ENCODE assay signal across 10 cellular contexts in the genomic region with DNA sequence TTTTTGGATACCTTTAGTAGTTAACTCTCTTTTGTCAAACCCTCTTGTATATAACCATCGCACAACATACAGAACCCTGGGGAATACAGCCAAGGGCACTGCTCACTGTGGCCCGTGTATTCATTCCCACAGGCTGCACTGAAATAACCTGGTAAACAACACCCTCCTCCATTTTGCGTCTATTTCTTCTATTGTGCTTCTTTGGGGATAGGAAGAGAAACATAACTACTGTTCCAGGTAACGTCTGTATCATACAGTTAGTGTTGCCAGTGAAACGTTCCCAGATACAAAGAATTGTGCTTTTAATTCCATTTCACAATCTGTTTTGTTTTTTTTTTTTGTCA. TPM values are rescaled to one million over a fixed set of nuclear protein-coding genes. Genes with fewer than 3 reads are reported as not detected.
A peak's percentile ranks its signal among the peaks of the same experiment; 100 is the strongest.
DNase-seq lines count a peak whose midpoint lies in the region; ATAC-seq and TF ChIP-seq lines count a peak whose summit lies in the region.
"Had no signal": no experiment of that assay in that cellular context is flagged by ENCODE, and none has a peak within 500 bp of the region (broad histone marks: within the 10 kb centered on the region; RNA-seq: fewer than 3 reads in every experiment).

No MANE protein-coding gene starts in this region.

- H3K9me3 ChIP-seq in HUES6 (ENCODE audit: control insufficient read depth, insufficient read depth, low read depth, low read length), result no peaks in the 10 kb centered on the region
- no peaks in the 10 kb centered on the region for H3K9me3 ChIP-seq in stomach
- H3K9me3 ChIP-seq in BE2C, result no peaks in the 10 kb centered on the region
- H3K9me3 ChIP-seq: heart left ventricle had no signal

- intact Hi-C loops in activated T-helper 2 cell treated with anti-CD3 and anti-CD28 coated beads, Interferon-gamma antibody, Interleukin-2, Interleukin-4, amounts not matched to agents 10 μg/mL and 5 μg/mL and 100 μg/mL, durations not matched to agents 14 hours and 24 hours and 36 hours (cut with micrococcal nuclease), result loop anchor here (5.0 kb wide), 1 partner anchor 36 kb away; no protein-coding TSS in a partner anchor
- intact Hi-C loops in left colon (cut with DNase I, micrococcal nuclease) (no loop called here), stomach (cut with DNase I; ENCODE audit: low total_unique reads) (no loop called here)

- H3K36me3 ChIP-seq in HUES6 (ENCODE audit: control insufficient read depth, insufficient read depth, low read length), result peaks cover 42% of the 10 kb centered on the region
- H3K36me3 ChIP-seq in stomach, result peaks cover 15 to 62% (median 61%) of the 10 kb centered on the region in 4 donors
- peaks cover 18% of the 10 kb centered on the region for H3K36me3 ChIP-seq in BE2C

- ATAC-seq in left colon, result peak; percentile 5
- ATAC-seq: heart left ventricle had no signal

- H3K4me1 ChIP-seq in HUES6 (ENCODE audit: control insufficient read depth, insufficient read depth, low read length) (peaks cover 14% of the 10 kb centered on the region), stomach (peaks cover 22 to 53% (median 37%) of the 10 kb centered on the region in 4 donors), BE2C (no peaks in the 10 kb centered on the region)

- no peak overlapping the region for H3K4me3 ChIP-seq in HUES6 (ENCODE audit: low read depth, low read length)
- H3K4me3 ChIP-seq in stomach, result no peak overlapping the region
- no peak overlapping the region for H3K4me3 ChIP-seq in BE2C (ENCODE audit: low read depth, low read length)
- H3K4me3 ChIP-seq: heart left ventricle, SK-N-MC had no signal

- peaks cover 46% of the 10 kb centered on the region for H3K4me1 Mint-ChIP-seq in activated T-helper 2 cell treated with anti-CD3 and anti-CD28 coated beads, Interferon-gamma antibody, Interleukin-2, Interleukin-4, amounts not matched to agents 10 μg/mL and 5 μg/mL and 100 μg/mL, durations not matched to agents 14 hours and 24 hours and 36 hours (ENCODE audit: low read depth)

- H3K9ac ChIP-seq in HUES6 (ENCODE audit: low read length), result no peak overlapping the region

- no peaks in the 10 kb centered on the region for H3K9me3 Mint-ChIP-seq in activated T-helper 2 cell treated with anti-CD3 and anti-CD28 coated beads, Interferon-gamma antibody, Interleukin-2, Interleukin-4, amounts not matched to agents 10 μg/mL and 5 μg/mL and 100 μg/mL, durations not matched to agents 14 hours and 24 hours and 36 hours

- H3K27ac Mint-ChIP-seq in activated T-helper 2 cell treated with anti-CD3 and anti-CD28 coated beads, Interferon-gamma antibody, Interleukin-2, Interleukin-4, amounts not matched to agents 10 μg/mL and 5 μg/mL and 100 μg/mL, durations not matched to agents 14 hours and 24 hours and 36 hours, result peak overlapping the region; percentile 92

- peaks cover 81% of the 10 kb centered on the region for H3K36me3 Mint-ChIP-seq in activated T-helper 2 cell treated with anti-CD3 and anti-CD28 coated beads, Interferon-gamma antibody, Interleukin-2, Interleukin-4, amounts not matched to agents 10 μg/mL and 5 μg/mL and 100 μg/mL, durations not matched to agents 14 hours and 24 hours and 36 hours (ENCODE audit: low read depth)

- no peak overlapping the region for H3K4me3 Mint-ChIP-seq in activated T-helper 2 cell treated with anti-CD3 and anti-CD28 coated beads, Interferon-gamma antibody, Interleukin-2, Interleukin-4, amounts not matched to agents 10 μg/mL and 5 μg/mL and 100 μg/mL, durations not matched to agents 14 hours and 24 hours and 36 hours (ENCODE audit: low read depth)

- no peaks in the 10 kb centered on the region for H3K27me3 Mint-ChIP-seq in activated T-helper 2 cell treated with anti-CD3 and anti-CD28 coated beads, Interferon-gamma antibody, Interleukin-2, Interleukin-4, amounts not matched to agents 10 μg/mL and 5 μg/mL and 100 μg/mL, durations not matched to agents 14 hours and 24 hours and 36 hours (ENCODE audit: low read depth)

- no peak for DNase-seq in activated T-helper 2 cell treated with anti-CD3 and anti-CD28 coated beads, Interferon-gamma antibody, Interleukin-2, Interleukin-4, amounts not matched to agents 10 μg/mL and 5 μg/mL and 100 μg/mL, durations not matched to agents 14 hours and 24 hours and 36 hours (ENCODE audit: low spot score)
- DNase-seq in left colon (no peak), stomach (no peak), amniotic stem cell (lab: John Stamatoyannopoulos, UW) (no peak), BE2C (no peak), mucosa of gallbladder (ENCODE audit: low spot score) (no peak)
- DNase-seq: heart left ventricle, NCI-H1417 treated with DMSO at 0.1 percent for 48 hours had no signal

- H3K27ac ChIP-seq in HUES6 (ENCODE audit: low read depth, low read length), result peak overlapping the region; percentile 21; the same call in 1 of the 2 replicates
- H3K27ac ChIP-seq in stomach, result peak overlapping the region; percentile 70 to 87 (median 77)
- H3K27ac ChIP-seq: SK-N-MC had no signal

- TF ChIP-seq EP300 in stomach (IDR thresholded peaks at IDR 0.05), result no peak

- no peaks in the 10 kb centered on the region for H3K27me3 ChIP-seq in HUES6 (ENCODE audit: control insufficient read depth, insufficient read depth, low read length)
- no peaks in the 10 kb centered on the region for H3K27me3 ChIP-seq in stomach
- no peaks in the 10 kb centered on the region for H3K27me3 ChIP-seq in BE2C
- H3K27me3 ChIP-seq: heart left ventricle had no signal

- no peak for TF ChIP-seq POLR2A in stomach (IDR thresholded peaks at IDR 0.05)

- TF ChIP-seq CTCF in stomach (IDR thresholded peaks at IDR 0.05), result no peak
- TF ChIP-seq CTCF in BE2C (IDR thresholded peaks at IDR 0.05; ENCODE audit: low read depth, low read length), result no peak

- WGBS in stomach, 5 donors, result 26 to 48% (median 30%) methylated on average over 5 of the region's 5 CpGs

RNA-seq across cellular contexts. Expression of gene C12orf76, which starts 9.6 kb away (rescaled TPM):
- total RNA-seq in activated T-helper 2 cell treated with anti-CD3 and anti-CD28 coated beads, Interferon-gamma antibody, Interleukin-2, Interleukin-4, amounts not matched to agents 10 μg/mL and 5 μg/mL and 100 μg/mL, durations not matched to agents 14 hours and 24 hours and 36 hours, result 24.8 and 25.2 TPM in 2 replicates
- total RNA-seq in left colon (1 to 10 TPM; 5.5 to 7.8 TPM), stomach (10 to 100 TPM in 4 of 5 donors, 1 to 10 TPM in 1; 7.0 to 44.2 (median 13.8) TPM), mucosa of gallbladder (21.2 TPM)
- polyA plus RNA-seq in stomach, result 10 to 100 TPM in 1 of 3 donors, 1 to 10 TPM in 2; 7.8 to 11.5 (median 9.8) TPM
- 24.5 TPM for polyA plus RNA-seq in BE2C (2012; ENCODE audit: insufficient read depth, insufficient read length, low read depth)

RNA-seq across cellular contexts. Expression of gene ANKRD13A, which starts 39.5 kb away (rescaled TPM):
- total RNA-seq in activated T-helper 2 cell treated with anti-CD3 and anti-CD28 coated beads, Interferon-gamma antibody, Interleukin-2, Interleukin-4, amounts not matched to agents 10 μg/mL and 5 μg/mL and 100 μg/mL, durations not matched to agents 14 hours and 24 hours and 36 hours, result 53.3 and 59.9 TPM in 2 replicates
- 10 to 100 TPM; 65.3 to 68.3 TPM for total RNA-seq in left colon
- 100 to 1,000 TPM in 1 of 5 donors, 10 to 100 TPM in 4; 17.7 to 150 (median 56.6) TPM for total RNA-seq in stomach
- 10 to 100 TPM; 13.0 to 15.6 (median 13.6) TPM for polyA plus RNA-seq in stomach
- polyA plus RNA-seq in BE2C (2012; ENCODE audit: insufficient read depth, insufficient read length, low read depth), result 10.9 TPM
- 54.3 TPM for total RNA-seq in mucosa of gallbladder

RNA-seq across cellular contexts. Expression of gene GIT2, which starts 42.5 kb away (rescaled TPM):
- 71.1 and 72.3 TPM in 2 replicates for total RNA-seq in activated T-helper 2 cell treated with anti-CD3 and anti-CD28 coated beads, Interferon-gamma antibody, Interleukin-2, Interleukin-4, amounts not matched to agents 10 μg/mL and 5 μg/mL and 100 μg/mL, durations not matched to agents 14 hours and 24 hours and 36 hours
- total RNA-seq in left colon, result 10 to 100 TPM; 29.0 to 31.4 TPM
- total RNA-seq in stomach, result 10 to 100 TPM; 25.8 to 98.6 (median 61.0) TPM
- polyA plus RNA-seq in stomach, result 10 to 100 TPM in 1 of 3 donors, 1 to 10 TPM in 2; 6.4 to 10.6 (median 7.2) TPM
- polyA plus RNA-seq in BE2C (2012; ENCODE audit: insufficient read depth, insufficient read length, low read depth), result 19.4 TPM
- total RNA-seq in mucosa of gallbladder, result 43.6 TPM
